Comparison of ENCODE assay signal across 8 cellular contexts in genomic region chr9:127714916-127715442, GRCh38. TPM values are rescaled to one million over a fixed set of nuclear protein-coding genes. Genes with fewer than 3 reads are reported as not detected.
A peak's percentile ranks its signal among the peaks of the same experiment; 100 is the strongest.
DNase-seq lines count a peak whose midpoint lies in the region; ATAC-seq and TF ChIP-seq lines count a peak whose summit lies in the region.

No MANE protein-coding gene starts in this region.

- no peaks in the 10 kb centered on the region for H3K36me3 ChIP-seq in uterus

- DNase-seq in NCI-H748 (lab: John Stamatoyannopoulos, UW; ENCODE audit: unreplicated experiment): peak; percentile 38
- no peak for DNase-seq in NCI-H748 treated with DMSO at 0.1 percent for 48 hours (lab: John Stamatoyannopoulos, UW)
- no peak for DNase-seq in LNCaP clone FGC (ENCODE audit: low read depth)
- peak; percentile 87 for DNase-seq in chondrocyte (ENCODE audit: low spot score)
- DNase-seq in memory B cell (ENCODE audit: low spot score in 2 of 2): no peak
- no peak for DNase-seq in uterus
- DNase-seq in HT-29 (ENCODE audit: low spot score): no peak
- DNase-seq in SHP77 (lab: John Stamatoyannopoulos, UW): no peak

- TF ChIP-seq CTCF in LNCaP clone FGC (IDR thresholded peaks at IDR 0.05; ENCODE audit: control insufficient read depth, extremely low read depth, insufficient read depth) (no peak), chondrocyte (IDR thresholded peaks at IDR 0.05) (no peak), uterus (IDR thresholded peaks at IDR 0.05) (no peak)

- H3K9me3 Mint-ChIP-seq in chondrocyte (ENCODE audit: low read depth) (no peaks in the 10 kb centered on the region), memory B cell (no peaks in the 10 kb centered on the region)

- peaks cover 10% of the 10 kb centered on the region for H3K4me1 Mint-ChIP-seq in chondrocyte (ENCODE audit: low read depth)
- peaks cover 12% of the 10 kb centered on the region for H3K4me1 Mint-ChIP-seq in memory B cell

- H3K27ac ChIP-seq in uterus: peak overlapping the region in 1 of 2 donors; percentile 86

- no peaks in the 10 kb centered on the region for H3K27me3 ChIP-seq in uterus

- H3K27me3 Mint-ChIP-seq in chondrocyte (ENCODE audit: low read depth) (no peaks in the 10 kb centered on the region), memory B cell (no peaks in the 10 kb centered on the region)

- H3K4me3 Mint-ChIP-seq in chondrocyte (ENCODE audit: unreplicated experiment): peak overlapping the region; percentile 97
- peak overlapping the region; percentile 97 for H3K4me3 Mint-ChIP-seq in memory B cell

- H3K4me1 ChIP-seq in uterus: no peaks in the 10 kb centered on the region

- H3K4me3 ChIP-seq in LNCaP clone FGC (ENCODE audit: low read depth, low read length): peak overlapping the region; percentile 97
- H3K4me3 ChIP-seq in uterus: peak overlapping the region; percentile 61 to 74

- H3K36me3 Mint-ChIP-seq in chondrocyte (ENCODE audit: low read depth) (no peaks in the 10 kb centered on the region), memory B cell (no peaks in the 10 kb centered on the region)

- H3K27ac Mint-ChIP-seq in chondrocyte (ENCODE audit: unreplicated experiment) (peak overlapping the region; percentile 96), memory B cell (peak overlapping the region; percentile 80)

- H3K9me3 ChIP-seq in uterus: no peaks in the 10 kb centered on the region

- intact Hi-C loops in uterus (cut with DNase I; ENCODE audit: low total_unique reads): no loop called here

- ATAC-seq in memory B cell (ENCODE audit: low read depth): no peak

- TF ChIP-seq POLR2A in uterus (IDR thresholded peaks at IDR 0.05): no peak

RNA-seq across cellular contexts. Expression of gene PTRH1, which starts 0.5 kb away (rescaled TPM):
- total RNA-seq in chondrocyte (11.0 to 13.3 TPM (median 11.2 TPM) in 3 replicates), uterus (10 to 100 TPM in 2 of 4 donors, 1 to 10 TPM in 2; 3.8 to 18.4 (median 10.4) TPM)
- 45.5 and 49.6 TPM in 2 replicates for total RNA-seq in HT-29 (2014; rRNA removed; shearing (Covaris generic))

RNA-seq across cellular contexts. Expression of gene TTC16, which starts 0.9 kb away (rescaled TPM):
- not detected in 3 replicates for total RNA-seq in chondrocyte
- total RNA-seq in uterus: 10 to 100 TPM in 1 of 4 donors, under 1 TPM in 2, not detected in 1; 0.48 to 12.6 (median 0.67) TPM
- total RNA-seq in HT-29 (2014; rRNA removed; shearing (Covaris generic)): not detected in 2 replicates

RNA-seq across cellular contexts. Expression of gene CFAP157, which starts 8.2 kb away (rescaled TPM):
- total RNA-seq in chondrocyte: 0.27 TPM in 1 of 3 replicates, not detected in the others
- 1 to 10 TPM in 3 of 4 donors, not detected in 1; 2.1 to 5.4 (median 4.4) TPM for total RNA-seq in uterus
- 0.26 and 0.28 TPM in 2 replicates for total RNA-seq in HT-29 (2014; rRNA removed; shearing (Covaris generic))

RNA-seq across cellular contexts. Expression of gene TOR2A, which starts 20.1 kb away (rescaled TPM):
- total RNA-seq in chondrocyte: 6.1 to 8.1 TPM (median 6.4 TPM) in 3 replicates
- 10 to 100 TPM in 2 of 4 donors, 1 to 10 TPM in 2; 2.0 to 73.8 (median 7.0) TPM for total RNA-seq in uterus
- 14.3 and 18.9 TPM in 2 replicates for total RNA-seq in HT-29 (2014; rRNA removed; shearing (Covaris generic))

Comparison
In these comparisons a context has a peak if more than half of its experiments do, and no peak if none do; other contexts are left out.
1. DNase-seq: peak in NCI-H748 (single experiment) and chondrocyte (single experiment); none in NCI-H748 treated with DMSO at 0.1 percent for 48 hours (single experiment), LNCaP clone FGC (single experiment), memory B cell (0 of 2), uterus (0 of 2), HT-29 (single experiment) and SHP77 (0 of 2).